ENCODE assay signal across 8 cellular contexts in genomic region chr16:50273888-50274770, GRCh38. TPM values are rescaled to one million over a fixed set of nuclear protein-coding genes. Genes with fewer than 3 reads are reported as not detected.
A peak's percentile ranks its signal among the peaks of the same experiment; 100 is the strongest.
DNase-seq lines count a peak whose midpoint lies in the region; ATAC-seq and TF ChIP-seq lines count a peak whose summit lies in the region.

No MANE protein-coding gene starts in this region.

- peak; percentile 41 for ATAC-seq in GM18520 (IDR thresholded peaks at IDR 0.05; ENCODE audit: unreplicated experiment)
- ATAC-seq in HG02763 (IDR thresholded peaks at IDR 0.05; ENCODE audit: unreplicated experiment): peak; percentile 54

- H3K4me3 ChIP-seq in Peyer's patch: peak overlapping the region; percentile 35 to 46 (median 42)
- peak overlapping the region in 1 of 4 donors; percentile 30 for H3K4me3 ChIP-seq in adrenal gland
- peak overlapping the region; percentile 54 for H3K4me3 ChIP-seq in rectal smooth muscle tissue (ENCODE audit: low read length)
- no peak overlapping the region for H3K4me3 ChIP-seq in A673 (ENCODE audit: low read depth, low read length, poor library complexity, severe bottlenecking)

- DNase-seq in Peyer's patch (peak; percentile 51 to 82 (median 81)), adrenal gland (peak in 1 of 7 donors; percentile 21), A673 (ENCODE audit: low spot score) (no peak), NCI-H510A treated with DMSO at 0.1 percent for 48 hours (lab: John Stamatoyannopoulos, UW) (no peak), NCI-H187 treated with DMSO at 0.1 percent for 48 hours (lab: John Stamatoyannopoulos, UW) (no peak)

- H3K27me3 ChIP-seq in Peyer's patch: no peaks in the 10 kb centered on the region
- H3K27me3 ChIP-seq in adrenal gland: no peaks in the 10 kb centered on the region
- H3K27me3 ChIP-seq in rectal smooth muscle tissue (ENCODE audit: control insufficient read depth, insufficient read depth, low read length): no peaks in the 10 kb centered on the region
- H3K27me3 ChIP-seq in A673 (replicated peaks; ENCODE audit: insufficient read depth, low read depth, low read length, poor library complexity): no peaks in the 10 kb centered on the region

- no TSS peak for BruUV-seq in A673 (replicated peaks; lab: Mats Ljungman, UMichigan)

- 67 to 73% (median 70%) methylated on average over 17 to 28 of the region's 28 CpGs for WGBS in adrenal gland, 4 donors

- POLR2A ChIA-PET in A673 (lab: Charles Lee; ENCODE audit: low non-redundant PET): no interaction called here

- H3K9me3 ChIP-seq in Peyer's patch (no peaks in the 10 kb centered on the region), adrenal gland (replicated peaks in 1 of 3) (no peaks in the 10 kb centered on the region), A673 (ENCODE audit: low read depth, low read length, poor library complexity, severe bottlenecking) (no peaks in the 10 kb centered on the region)

- H3K4me1 ChIP-seq in Peyer's patch (peaks cover 0 to 42% (median 25%) of the 10 kb centered on the region in 4 donors), adrenal gland (replicated peaks in 1 of 2) (no peaks in the 10 kb centered on the region), rectal smooth muscle tissue (ENCODE audit: control insufficient read depth, insufficient read depth, low read length) (no peaks in the 10 kb centered on the region), A673 (ENCODE audit: insufficient read depth, low read length, poor library complexity, severe bottlenecking) (no peaks in the 10 kb centered on the region)

- TF ChIP-seq POLR2A in Peyer's patch (IDR thresholded peaks at IDR 0.05) (no peak), adrenal gland (IDR thresholded peaks at IDR 0.05) (no peak)

- TF ChIP-seq CTCF in Peyer's patch (IDR thresholded peaks at IDR 0.05) (no peak), adrenal gland (IDR thresholded peaks at IDR 0.05) (no peak), A673 (conservative IDR thresholded peaks at IDR 0.05; ENCODE audit: low read depth, low read length) (no peak)

- intact Hi-C loops in adrenal gland (cut with DNase I) (no loop called here), A673 (cut with micrococcal nuclease; ENCODE audit: unreplicated experiment) (no loop called here)

- CTCF ChIA-PET in A673 (lab: Charles Lee): no interaction called here

- H3K27ac ChIP-seq in Peyer's patch (peak overlapping the region; percentile 80 to 93 (median 86)), adrenal gland (peak overlapping the region in 3 of 5 donors; percentile 47 to 83 (median 64)), rectal smooth muscle tissue (ENCODE audit: low read depth, low read length) (no peak overlapping the region), A673 (ENCODE audit: low read depth, low read length, poor library complexity, severe bottlenecking) (no peak overlapping the region)

- peak overlapping the region; percentile 4 for H3K9ac ChIP-seq in rectal smooth muscle tissue (ENCODE audit: low read length)

- no peaks in the 10 kb centered on the region for H3K36me3 ChIP-seq in Peyer's patch
- H3K36me3 ChIP-seq in adrenal gland (replicated peaks in 1 of 2): no peaks in the 10 kb centered on the region
- H3K36me3 ChIP-seq in rectal smooth muscle tissue (ENCODE audit: control insufficient read depth, insufficient read depth, low read length): no peaks in the 10 kb centered on the region
- no peaks in the 10 kb centered on the region for H3K36me3 ChIP-seq in A673 (ENCODE audit: insufficient read depth, low read length, poor library complexity, severe bottlenecking)

RNA-seq across cellular contexts. Expression of gene ADCY7, which starts 7.8 kb away (rescaled TPM):
- total RNA-seq in Peyer's patch: 10 to 100 TPM in 3 of 4 donors, 1 to 10 TPM in 1; 6.5 to 67.7 (median 21.5) TPM
- 10 to 100 TPM in 7 of 8 donors, 1 to 10 TPM in 1; 9.8 to 44.4 (median 24.1) TPM for total RNA-seq in adrenal gland
- polyA plus RNA-seq in adrenal gland: 10 to 100 TPM in 1 of 3 donors, 1 to 10 TPM in 2; 2.8 to 14.6 (median 3.0) TPM
- total RNA-seq in A673 (2021): 5.4 and 5.5 TPM in 2 replicates

Comparison
In these comparisons a context has a peak if more than half of its experiments do, and no peak if none do; other contexts are left out.
1. DNase-seq: peak in Peyer's patch (3 of 3); none in A673 (single experiment), NCI-H510A treated with DMSO at 0.1 percent for 48 hours (single experiment) and NCI-H187 treated with DMSO at 0.1 percent for 48 hours (single experiment).
2. H3K27ac ChIP-seq: peak in Peyer's patch (4 of 4) and adrenal gland (3 of 5); none in rectal smooth muscle tissue (single experiment) and A673 (single experiment).